16 cellular contexts compared by ENCODE assay signal in genomic region chr2:241870611-241871537, GRCh38. TPM values are rescaled to one million over a fixed set of nuclear protein-coding genes. Genes with fewer than 3 reads are reported as not detected.
DNase-seq lines count a peak whose midpoint lies in the region; ATAC-seq and TF ChIP-seq lines count a peak whose summit lies in the region.
"Had no signal": no experiment of that assay in that cellular context is flagged by ENCODE, and none has a peak within 500 bp of the region (broad histone marks: within the 10 kb centered on the region; RNA-seq: fewer than 3 reads in every experiment).

No MANE protein-coding gene starts in this region.

- H3K4me1 Mint-ChIP-seq in activated T-cell treated with anti-CD3 and anti-CD28 coated beads, Interleukin-2, amount 50 U/mL, for 24 hours (ENCODE audit: low read depth) = peaks cover 44% of the 10 kb centered on the region
- peaks cover 14 to 47% (median 37%) of the 10 kb centered on the region in 3 donors for H3K4me1 Mint-ChIP-seq in T-cell
- H3K4me1 Mint-ChIP-seq in stimulated activated naive CD8-positive, alpha-beta T cell treated with anti-CD3 and anti-CD28 coated beads, Interleukin-15, Interleukin-2, amounts not matched to agents 100 ng/mL and 50 ng/mL, for 24 hours (ENCODE audit: low read depth) = peaks cover 51% of the 10 kb centered on the region

- peak overlapping the region; percentile 61 for H3K27ac Mint-ChIP-seq in activated T-cell treated with anti-CD3 and anti-CD28 coated beads, Interleukin-2, amount 50 U/mL, for 24 hours
- H3K27ac Mint-ChIP-seq in T-cell = peak overlapping the region; percentile 83 to 85
- H3K27ac Mint-ChIP-seq in stimulated activated naive CD8-positive, alpha-beta T cell treated with anti-CD3 and anti-CD28 coated beads, Interleukin-15, Interleukin-2, amounts not matched to agents 100 ng/mL and 50 ng/mL, for 24 hours = peak overlapping the region; percentile 16
- H3K27ac Mint-ChIP-seq: activated CD4-positive, alpha-beta T cell treated with anti-CD3 and anti-CD28 coated beads for 36 hours had no signal

- H3K27me3 ChIP-seq in right cardiac atrium (ENCODE audit: control insufficient read depth, insufficient read depth) = no peaks in the 10 kb centered on the region
- H3K27me3 ChIP-seq: cardiac muscle cell, pancreas had no signal

- intact Hi-C loops in right cardiac atrium (cut with DNase I) = loop anchor here (10.0 kb wide), 2 partner anchors 136 to 146 kb away; partner anchors contain the start of gene D2HGDH (in 3 of the 4)

- no peaks in the 10 kb centered on the region for H3K36me3 Mint-ChIP-seq in activated T-cell treated with anti-CD3 and anti-CD28 coated beads, Interleukin-2, amount 50 U/mL, for 24 hours (ENCODE audit: low read depth)
- H3K36me3 Mint-ChIP-seq in T-cell = no peaks in the 10 kb centered on the region
- no peaks in the 10 kb centered on the region for H3K36me3 Mint-ChIP-seq in stimulated activated naive CD8-positive, alpha-beta T cell treated with anti-CD3 and anti-CD28 coated beads, Interleukin-15, Interleukin-2, amounts not matched to agents 100 ng/mL and 50 ng/mL, for 24 hours (ENCODE audit: low read depth)

- CTCF ChIA-PET in T-cell (lab: Charles Lee) = no interaction called here

- WGBS in right cardiac atrium = 68% methylated on average over 28 of the region's 28 CpGs

- no peaks in the 10 kb centered on the region for H3K27me3 Mint-ChIP-seq in activated T-cell treated with anti-CD3 and anti-CD28 coated beads, Interleukin-2, amount 50 U/mL, for 24 hours
- peaks cover 0 to under 1% of the 10 kb centered on the region in 2 donors for H3K27me3 Mint-ChIP-seq in T-cell
- H3K27me3 Mint-ChIP-seq in stimulated activated naive CD8-positive, alpha-beta T cell treated with anti-CD3 and anti-CD28 coated beads, Interleukin-15, Interleukin-2, amounts not matched to agents 100 ng/mL and 50 ng/mL, for 24 hours = peaks cover 1% of the 10 kb centered on the region

- H3K4me1 ChIP-seq in right cardiac atrium (ENCODE audit: control insufficient read depth, insufficient read depth, low read length) = no peaks in the 10 kb centered on the region
- H3K4me1 ChIP-seq: pancreas had no signal

- H3K9me3 ChIP-seq in right cardiac atrium (ENCODE audit: control insufficient read depth, low read length) = no peaks in the 10 kb centered on the region
- H3K9me3 ChIP-seq: esophagus muscularis mucosa, pancreas had no signal

- POLR2A ChIA-PET in T-cell (lab: Charles Lee) = interaction anchor here in 1 of 2 donors (0.6 kb wide), 1 partner anchor 26 kb away, joined by 6 read pairs; no protein-coding TSS in a partner anchor

- H3K4me3 Mint-ChIP-seq in activated T-cell treated with anti-CD3 and anti-CD28 coated beads, Interleukin-2, amount 50 U/mL, for 24 hours = no peak overlapping the region
- H3K4me3 Mint-ChIP-seq in T-cell = peak overlapping the region in 1 of 3 donors; percentile 62
- no peak overlapping the region for H3K4me3 Mint-ChIP-seq in stimulated activated naive CD8-positive, alpha-beta T cell treated with anti-CD3 and anti-CD28 coated beads, Interleukin-15, Interleukin-2, amounts not matched to agents 100 ng/mL and 50 ng/mL, for 24 hours
- H3K4me3 Mint-ChIP-seq: activated CD4-positive, alpha-beta T cell treated with anti-CD3 and anti-CD28 coated beads for 36 hours had no signal

- no peak for DNase-seq in activated T-cell treated with anti-CD3 and anti-CD28 coated beads, Interleukin-2, amount 50 U/mL, for 24 hours
- DNase-seq in activated T-cell treated with anti-CD3 and anti-CD28 coated beads, Interleukin-2, amount 50 U/mL, for 1 hour = no peak
- DNase-seq in T-cell = peak in 32 of 34 experiments; percentile 30 to 72 (median 52)
- peak in 2 of 3 donors; percentile 53 to 57 for DNase-seq in right cardiac atrium
- DNase-seq in foreskin fibroblast = no peak
- DNase-seq: activated CD4-positive, alpha-beta T cell treated with anti-CD3 and anti-CD28 coated beads for 36 hours; activated effector memory CD4-positive, alpha-beta T cell treated with Interleukin-2 at 50 U/mL for 16 hours; NCI-H2029; stimulated activated CD4-positive, alpha-beta T cell treated with anti-CD3 and anti-CD28 coated beads, Interleukin-15, amount 100 ng/mL, for 24 hours had no signal

- ATAC-seq in T-cell (replicated peaks in 1 of 4) (peak in 3 of 4 experiments; percentile 7 to 42 (median 40)), right cardiac atrium (no peak), GM19463 (IDR thresholded peaks at IDR 0.05; ENCODE audit: unreplicated experiment) (no peak), HG02938 (IDR thresholded peaks at IDR 0.05; ENCODE audit: unreplicated experiment) (no peak)
- ATAC-seq: activated CD4-positive, alpha-beta T cell treated with anti-CD3 and anti-CD28 coated beads for 36 hours; pancreas had no signal

- H3K9me3 Mint-ChIP-seq in activated T-cell treated with anti-CD3 and anti-CD28 coated beads, Interleukin-2, amount 50 U/mL, for 24 hours = no peaks in the 10 kb centered on the region
- H3K9me3 Mint-ChIP-seq in T-cell = no peaks in the 10 kb centered on the region
- H3K9me3 Mint-ChIP-seq in stimulated activated naive CD8-positive, alpha-beta T cell treated with anti-CD3 and anti-CD28 coated beads, Interleukin-15, Interleukin-2, amounts not matched to agents 100 ng/mL and 50 ng/mL, for 24 hours = no peaks in the 10 kb centered on the region

- no peak for TF ChIP-seq CTCF in foreskin fibroblast (IDR thresholded peaks at IDR 0.05; ENCODE audit: low read depth, low read length)

- H3K27ac ChIP-seq in right cardiac atrium (ENCODE audit: low read length) = no peak overlapping the region
- H3K27ac ChIP-seq: cardiac muscle cell, esophagus muscularis mucosa, pancreas had no signal

- H3K4me3 ChIP-seq in right cardiac atrium (ENCODE audit: low read length) (no peak overlapping the region), foreskin fibroblast (ENCODE audit: low read depth in 1 of 2, low read length in 2 of 2) (no peak overlapping the region)
- H3K4me3 ChIP-seq: cardiac muscle cell, esophagus muscularis mucosa, pancreas had no signal

RNA-seq across cellular contexts. Expression of gene RTP5, which starts 1.3 kb away (rescaled TPM):
- 1 to 10 TPM in 4 of 5 donors, under 1 TPM in 1; 0.26 to 1.4 (median 1.3) TPM for total RNA-seq in T-cell
- not detected for total RNA-seq in right cardiac atrium
- polyA plus RNA-seq in right cardiac atrium = 0.05 TPM
- total RNA-seq: cardiac muscle cell, lung microvascular endothelial cell, pancreas had no signal
- polyA plus RNA-seq: cardiac muscle cell had no signal

RNA-seq across cellular contexts. Expression of gene PDCD1, which starts 12.2 kb away (rescaled TPM):
- 1 to 10 TPM; 1.3 to 6.8 (median 5.2) TPM for total RNA-seq in T-cell
- total RNA-seq in right cardiac atrium = 1 to 10 TPM; 5.2 to 6.8 (median 5.4) TPM
- polyA plus RNA-seq in right cardiac atrium = 7.4 TPM
- total RNA-seq: cardiac muscle cell, lung microvascular endothelial cell had no signal
- polyA plus RNA-seq: cardiac muscle cell had no signal

Comparison
In these comparisons a context has a peak if more than half of its experiments do, and no peak if none do; other contexts are left out.
1. DNase-seq: peak in T-cell (32 of 34) and right cardiac atrium (2 of 3); none in activated T-cell treated with anti-CD3 and anti-CD28 coated beads, Interleukin-2, amount 50 U/mL, for 24 hours (single experiment), activated T-cell treated with anti-CD3 and anti-CD28 coated beads, Interleukin-2, amount 50 U/mL, for 1 hour (single experiment) and foreskin fibroblast (0 of 2).
2. H3K27ac Mint-ChIP-seq: peak in every context shown above with its lines; median percentile 84 in T-cell; 61 in activated T-cell treated with anti-CD3 and anti-CD28 coated beads, Interleukin-2, amount 50 U/mL, for 24 hours; 16 in stimulated activated naive CD8-positive, alpha-beta T cell treated with anti-CD3 and anti-CD28 coated beads, Interleukin-15, Interleukin-2, amounts not matched to agents 100 ng/mL and 50 ng/mL, for 24 hours.
3. ATAC-seq: peak in T-cell (3 of 4); none in right cardiac atrium (0 of 2), GM19463 (single experiment) and HG02938 (single experiment).